Comparison of ENCODE assay signal across 8 cellular contexts in genomic region chr10:3780056-3780765, GRCh38. TPM values are rescaled to one million over a fixed set of nuclear protein-coding genes. Genes with fewer than 3 reads are reported as not detected.
DNase-seq lines count a peak whose midpoint lies in the region; TF ChIP-seq lines count a peak whose summit lies in the region.

No MANE protein-coding gene starts in this region.

- H3K4me2 ChIP-seq in osteoblast (ENCODE audit: insufficient read depth, low read length), result peak overlapping the region; percentile 92

- peak overlapping the region; percentile 86 to 95 for H3K4me3 ChIP-seq in CD4-positive, alpha-beta memory T cell (ENCODE audit: low read length in 2 of 2)
- H3K4me3 ChIP-seq in SJCRH30, result no peak overlapping the region
- H3K4me3 ChIP-seq in epithelial cell of esophagus (ENCODE audit: low read length), result peak overlapping the region; percentile 90
- peak overlapping the region; percentile 80 for H3K4me3 ChIP-seq in osteoblast (ENCODE audit: insufficient read depth, low read length)

- peaks cover 0 to 35% (median 3%) of the 10 kb centered on the region in 8 donors for H3K9me3 Mint-ChIP-seq in CD4-positive, alpha-beta memory T cell

- peak in 3 of 5 donors; percentile 34 to 57 (median 34) for DNase-seq in CD4-positive, alpha-beta memory T cell
- peak; percentile 6 to 16 for DNase-seq in SJCRH30
- DNase-seq in epithelial cell of esophagus (ENCODE audit: low read depth), result peak; percentile 70
- DNase-seq in osteoblast (ENCODE audit: insufficient read length, low spot score, missing footprints), result peak; percentile 76
- no peak for DNase-seq in stimulated activated CD4-positive, alpha-beta T cell treated with anti-CD3 and anti-CD28 coated beads, Interleukin-4, amount 100 ng/mL, for 1 hour
- DNase-seq in NCI-H1436 (lab: John Stamatoyannopoulos, UW), result no peak
- DNase-seq in amygdala (lab: John Stamatoyannopoulos, UW), result no peak
- no peak for DNase-seq in NAMALWA (ENCODE audit: low spot score)

- H3K9me3 ChIP-seq in CD4-positive, alpha-beta memory T cell (ENCODE audit: control insufficient read depth in 1 of 2, low read length in 2 of 2), result no peaks in the 10 kb centered on the region
- no peaks in the 10 kb centered on the region for H3K9me3 ChIP-seq in SJCRH30 (replicated peaks)
- no peaks in the 10 kb centered on the region for H3K9me3 ChIP-seq in osteoblast (ENCODE audit: low read depth, low read length)

- intact Hi-C loops in CD4-positive, alpha-beta memory T cell (cut with micrococcal nuclease), result loop anchor here (5.0 to 10.0 kb wide), 3 partner anchors 195 to 543 kb away; no protein-coding TSS in a partner anchor

- peaks cover 42 to 92% (median 58%) of the 10 kb centered on the region in 4 donors for H3K4me1 Mint-ChIP-seq in CD4-positive, alpha-beta memory T cell

- no peak overlapping the region for H2AFZ ChIP-seq in osteoblast (ENCODE audit: low read length)

- H3K27ac ChIP-seq in CD4-positive, alpha-beta memory T cell (ENCODE audit: low read depth, low read length), result peak overlapping the region; percentile 97
- H3K27ac ChIP-seq in SJCRH30 (no peak overlapping the region), osteoblast (ENCODE audit: low read depth, low read length) (peak overlapping the region; percentile 100)

- peaks cover 79% of the 10 kb centered on the region for H4K20me1 ChIP-seq in osteoblast (ENCODE audit: insufficient read depth, low read length)

- peaks cover 62% of the 10 kb centered on the region for H3K4me1 ChIP-seq in CD4-positive, alpha-beta memory T cell (ENCODE audit: insufficient read depth, low read length)
- H3K4me1 ChIP-seq in SJCRH30, result peaks cover 8% of the 10 kb centered on the region; the same call in 1 of the 2 replicates
- H3K4me1 ChIP-seq in osteoblast (ENCODE audit: insufficient read depth, low read length), result peaks cover 67% of the 10 kb centered on the region

- H3K79me2 ChIP-seq in osteoblast (ENCODE audit: insufficient read depth, low read length), result peaks cover 73% of the 10 kb centered on the region

- peaks cover 59% of the 10 kb centered on the region for H3K36me3 ChIP-seq in CD4-positive, alpha-beta memory T cell (ENCODE audit: insufficient read depth, low read length)
- H3K36me3 ChIP-seq in SJCRH30 (peaks cover 41% of the 10 kb centered on the region), osteoblast (ENCODE audit: insufficient read depth, low read length) (peaks cover 84% of the 10 kb centered on the region)

- POLR2A ChIA-PET in CD4-positive, alpha-beta memory T cell (lab: Charles Lee; ENCODE audit: partially characterized antibody), result interaction anchor here (0.6 to 6.8 kb wide), 22 partner anchors 10 to 349 kb away, joined by 3 to 1468 read pairs (median 89); no protein-coding TSS in a partner anchor

- H3K36me3 Mint-ChIP-seq in CD4-positive, alpha-beta memory T cell, result peaks cover 82 to 93% of the 10 kb centered on the region in 2 donors

- H3K27me3 Mint-ChIP-seq in CD4-positive, alpha-beta memory T cell, result peaks cover 0 to under 1% of the 10 kb centered on the region in 2 donors

- TF ChIP-seq CTCF in epithelial cell of esophagus (IDR thresholded peaks at IDR 0.05; ENCODE audit: insufficient read depth, low read depth, low read length, missing control alignments), result no peak
- TF ChIP-seq CTCF in osteoblast (IDR thresholded peaks at IDR 0.05; ENCODE audit: extremely low read depth, low read depth, low read length), result no peak

- peak overlapping the region; percentile 93 to 99 (median 98) for H3K4me3 Mint-ChIP-seq in CD4-positive, alpha-beta memory T cell

- H3K27me3 ChIP-seq in CD4-positive, alpha-beta memory T cell (ENCODE audit: insufficient read depth, low read length), result no peaks in the 10 kb centered on the region
- no peaks in the 10 kb centered on the region for H3K27me3 ChIP-seq in SJCRH30
- H3K27me3 ChIP-seq in osteoblast (ENCODE audit: insufficient read depth, low read length), result no peaks in the 10 kb centered on the region

- CTCF ChIA-PET in CD4-positive, alpha-beta memory T cell (lab: Charles Lee; ENCODE audit: partially characterized antibody), result interaction anchor here (1.0 to 3.7 kb wide), 2 partner anchors 49 to 328 kb away, joined by 3 to 13 read pairs; no protein-coding TSS in a partner anchor

- H3K27ac Mint-ChIP-seq in CD4-positive, alpha-beta memory T cell, result peak overlapping the region; percentile 97 to 100 (median 99)

RNA-seq across cellular contexts. Expression of gene KLF6, which starts 4.8 kb away (rescaled TPM):
- total RNA-seq in CD4-positive, alpha-beta memory T cell, result 100 to 1,000 TPM; 291 to 311 TPM
- polyA plus RNA-seq in CD4-positive, alpha-beta memory T cell, result 100 to 1,000 TPM; 814 to 865 TPM
- total RNA-seq in SJCRH30 (2014; rRNA removed; shearing (Covaris generic)), result 8.1 and 8.2 TPM in 2 replicates
- 50.1 and 52.1 TPM in 2 replicates for total RNA-seq in osteoblast

Comparison
In these comparisons a context has a peak if more than half of its experiments do, and no peak if none do; other contexts are left out.
1. DNase-seq: peak in CD4-positive, alpha-beta memory T cell (3 of 5), SJCRH30 (2 of 2), epithelial cell of esophagus (single experiment) and osteoblast (single experiment); none in stimulated activated CD4-positive, alpha-beta T cell treated with anti-CD3 and anti-CD28 coated beads, Interleukin-4, amount 100 ng/mL, for 1 hour (single experiment), NCI-H1436 (single experiment), amygdala (0 of 56) and NAMALWA (single experiment).